Comparison of ENCODE assay signal across 1 cellular context in the genomic region with DNA sequence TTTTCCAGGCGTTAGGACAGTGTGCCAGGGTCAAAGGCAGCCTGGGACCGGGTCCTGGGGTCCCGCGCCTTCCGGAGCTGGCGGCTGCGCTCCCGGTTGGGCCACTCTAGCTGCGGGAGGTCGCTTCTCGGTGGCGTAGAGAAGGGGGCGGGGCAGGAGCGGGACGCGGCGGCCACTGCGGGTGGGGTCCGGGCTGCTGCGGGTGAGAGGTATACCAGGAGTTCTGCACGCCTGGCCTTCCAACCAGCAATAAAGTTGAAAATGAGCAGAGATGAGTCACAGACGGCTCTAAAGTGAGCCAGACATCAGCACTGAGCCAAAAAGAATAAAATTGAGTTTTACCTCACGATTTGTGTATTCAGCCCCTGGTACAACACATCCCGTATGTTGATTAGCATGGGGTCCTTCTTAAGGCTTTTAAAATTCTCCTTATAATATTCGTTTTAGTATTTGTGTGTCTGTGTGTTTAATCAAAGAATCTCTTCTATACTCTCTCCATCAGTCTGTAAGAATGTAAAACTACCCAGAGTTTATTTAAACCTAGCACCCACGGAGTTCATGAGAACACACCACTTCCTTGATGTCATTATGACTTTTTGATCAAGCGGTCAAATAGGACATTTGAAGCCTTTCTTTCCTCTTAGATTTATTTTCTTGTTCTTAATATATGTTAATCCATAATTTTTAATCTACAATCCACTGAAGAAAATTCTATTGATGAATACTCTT.
TF ChIP-seq lines count a peak whose summit lies in the region.

Gene C1GALT1C1L (minus strand): TSS at position 108 of the 729 bp plus-strand sequence. CDS start 107 bp downstream, at position 1.

TF ChIP-seq in SK-N-SH treated with all-trans-retinoic acid at 6 μM for 48 hours, 23 proteins besides CTCF, POLR2A, EP300 and RAD21 (continued from another document):
- no peak for TF ChIP-seq ZNF70 (CRISPR knock-in tag; IDR thresholded peaks at IDR 0.05)
